8 cellular contexts compared by ENCODE assay signal in the genomic region with DNA sequence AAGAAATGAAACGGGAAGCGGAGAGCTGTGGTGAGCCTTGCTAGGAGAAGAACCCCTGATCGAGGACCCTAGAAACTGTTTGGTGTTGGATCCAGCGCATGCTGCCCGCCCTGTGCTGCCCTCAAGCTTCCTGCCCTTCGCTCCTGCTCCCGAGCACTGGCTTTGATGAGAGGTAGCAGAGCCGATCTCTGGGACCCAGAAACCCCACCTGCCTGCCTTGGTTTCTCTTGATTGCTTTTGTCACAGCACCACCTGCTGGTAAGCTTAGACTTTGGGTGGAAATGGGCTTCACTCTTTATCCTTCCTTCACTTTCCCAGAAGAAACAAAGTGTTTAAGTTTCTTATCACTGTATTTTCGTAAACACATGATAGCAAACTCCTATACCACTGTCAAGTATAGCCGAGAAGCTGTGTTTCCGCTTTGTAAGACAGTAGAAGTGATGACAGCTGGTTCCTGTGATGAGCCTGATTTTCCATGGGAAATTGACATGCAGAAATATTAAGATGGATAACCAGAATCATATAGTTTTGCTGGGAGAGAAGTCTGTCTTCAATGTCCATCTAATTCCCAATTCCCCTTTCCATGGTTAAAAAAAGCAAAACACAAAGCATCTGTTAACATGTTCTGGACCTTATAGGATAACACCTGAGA.
DNase-seq lines count a peak whose midpoint lies in the region; ATAC-seq, FAIRE-seq and TF ChIP-seq lines count a peak whose summit lies in the region.

No MANE protein-coding gene starts in this region.

- H2AK5ac ChIP-seq in H9 (ENCODE audit: insufficient read length, low read length) = no peak overlapping the region

- FAIRE-seq in endothelial cell of umbilical vein (lab: Jason Lieb, UNC) = peak; percentile 90

- no peak overlapping the region for H2BK5ac ChIP-seq in H9 (ENCODE audit: insufficient read length, low read length)

- no peaks in the 10 kb centered on the region for H3K23me2 ChIP-seq in H9 (ENCODE audit: insufficient read length, low read depth, low read length, poor library complexity, severe bottlenecking)

- H3K4me2 ChIP-seq in H9 (ENCODE audit: insufficient read depth, insufficient read length, low read length) (no peak overlapping the region), endothelial cell of umbilical vein (ENCODE audit: insufficient read depth, low read length) (peak overlapping the region; percentile 74)

- H2BK12ac ChIP-seq in H9 (ENCODE audit: insufficient read length, low read depth, low read length) = no peak overlapping the region

- H3K79me2 ChIP-seq in H9 (ENCODE audit: insufficient read depth, low read length) (no peaks in the 10 kb centered on the region), endothelial cell of umbilical vein (ENCODE audit: control insufficient read depth, insufficient read depth, low read length) (no peaks in the 10 kb centered on the region)

- H3K79me1 ChIP-seq in H9 (ENCODE audit: insufficient read depth, low read depth, low read length, poor library complexity, severe bottlenecking) = no peaks in the 10 kb centered on the region

- no peak overlapping the region for H2AFZ ChIP-seq in H9 (ENCODE audit: low read length)
- peak overlapping the region; percentile 85 for H2AFZ ChIP-seq in endothelial cell of umbilical vein (ENCODE audit: low read depth, low read length)

- H3K23ac ChIP-seq in H9 (ENCODE audit: insufficient read length, low read depth, low read length) = no peak overlapping the region

- no peaks in the 10 kb centered on the region for H3K36me3 ChIP-seq in CD8-positive, alpha-beta T cell (ENCODE audit: insufficient read depth, low read length)
- H3K36me3 ChIP-seq in endothelial cell of umbilical vein (ENCODE audit: control insufficient read depth in 2 of 2, extremely low read depth in 1 of 2, insufficient read depth in 2 of 2, low read length in 2 of 2) = peaks cover 0 to 6% of the 10 kb centered on the region in 2 experiments

- TF ChIP-seq CTCF in CD8-positive, alpha-beta T cell (IDR thresholded peaks at IDR 0.05) = peak; percentile 70
- peak; percentile 83 for TF ChIP-seq CTCF in H9 (conservative IDR thresholded peaks at IDR 0.05)
- TF ChIP-seq CTCF in endothelial cell of umbilical vein (IDR thresholded peaks at IDR 0.05; ENCODE audit: extremely low read depth in 1 of 2, insufficient read depth in 1 of 2, low read depth in 1 of 2, low read length in 2 of 2) = peak; percentile 72 to 75

- H2BK15ac ChIP-seq in H9 (ENCODE audit: low read depth, low read length) = no peak overlapping the region

- peak; percentile 65 for ATAC-seq in CD8-positive, alpha-beta T cell

- H3K27me3 ChIP-seq in CD8-positive, alpha-beta T cell (ENCODE audit: insufficient read depth, low read length) = no peaks in the 10 kb centered on the region
- H3K27me3 ChIP-seq in H9 (ENCODE audit: insufficient read depth, low read length) (no peaks in the 10 kb centered on the region), endothelial cell of umbilical vein (ENCODE audit: control insufficient read depth in 2 of 2, insufficient read depth in 2 of 2, low read length in 2 of 2) (no peaks in the 10 kb centered on the region)

- no peaks in the 10 kb centered on the region for H3K9me3 Mint-ChIP-seq in CD8-positive, alpha-beta T cell
- no peaks in the 10 kb centered on the region for H3K9me3 Mint-ChIP-seq in H9

- H3K4me1 Mint-ChIP-seq in CD8-positive, alpha-beta T cell (ENCODE audit: low read depth) = peaks cover 6% of the 10 kb centered on the region
- peaks cover 2 to 11% of the 10 kb centered on the region in 2 experiments for H3K4me1 Mint-ChIP-seq in H9

- no peak overlapping the region for H3K14ac ChIP-seq in H9 (ENCODE audit: insufficient read depth, low read length)

- H3K18ac ChIP-seq in H9 (ENCODE audit: insufficient read length, low read depth, low read length) = no peak overlapping the region

- WGBS in H9 (ENCODE audit: extremely low coverage, insufficient read length, low lambda C conversion rate) = no CpG with 5 or more reads among the region's 11 CpGs

- H3K56ac ChIP-seq in H9 (ENCODE audit: insufficient read length, low read depth, low read length) = no peak overlapping the region

- no peak overlapping the region for H4K5ac ChIP-seq in H9 (ENCODE audit: insufficient read length, low read depth, low read length)

- H3K9me3 ChIP-seq in CD8-positive, alpha-beta T cell (ENCODE audit: low read length) = no peaks in the 10 kb centered on the region
- H3K9me3 ChIP-seq in H9 (ENCODE audit: control insufficient read depth, low read depth, low read length) = no peaks in the 10 kb centered on the region
- H3K9me3 ChIP-seq in endothelial cell of umbilical vein (replicated peaks; ENCODE audit: control insufficient read depth, insufficient read depth, low read length) = no peaks in the 10 kb centered on the region

- H3K9me1 ChIP-seq in endothelial cell of umbilical vein (replicated peaks; ENCODE audit: control insufficient read depth, extremely low read depth, insufficient read depth, low read length) = no peaks in the 10 kb centered on the region

- intact Hi-C loops in CD8-positive, alpha-beta T cell (cut with DNase I, micrococcal nuclease) = loop anchor here (1.0 to 5.0 kb wide), 8 partner anchors 268 to 800 kb away; no protein-coding TSS in a partner anchor
- intact Hi-C loops in endothelial cell of umbilical vein (cut with micrococcal nuclease) = loop anchor here (1.0 kb wide), 5 partner anchors 267 to 799 kb away; a partner anchor contains a TSS

- H4K8ac ChIP-seq in H9 (replicated peaks; ENCODE audit: insufficient read length, low read depth, low read length) = no peak overlapping the region

- no peak overlapping the region for H3K27ac ChIP-seq in CD8-positive, alpha-beta T cell (ENCODE audit: low read depth, low read length)
- H3K27ac ChIP-seq in H9 (ENCODE audit: insufficient read length, low read depth, low read length) = no peak overlapping the region
- no peak overlapping the region for H3K27ac ChIP-seq in endothelial cell of umbilical vein (ENCODE audit: insufficient read depth, low read depth, low read length)

- no peak overlapping the region for H4K91ac ChIP-seq in H9 (ENCODE audit: insufficient read length, low read depth, low read length)

- no peak overlapping the region for H3T11ph ChIP-seq in H9 (ENCODE audit: low read length)

- POLR2A ChIA-PET in CD8-positive, alpha-beta T cell (lab: Charles Lee) = interaction anchor here (0.8 to 2.4 kb wide), 2 partner anchors 267 to 337 kb away, joined by 3 to 10 read pairs; a partner anchor contains a TSS
- POLR2A ChIA-PET in endothelial cell of umbilical vein (lab: Charles Lee) = interaction anchor here (1.4 kb wide), 1 partner anchor 268 kb away, joined by 3 read pairs; a partner anchor contains a TSS

- no peaks in the 10 kb centered on the region for H4K20me1 ChIP-seq in H9 (ENCODE audit: control insufficient read depth, insufficient read depth, insufficient read length)
- no peaks in the 10 kb centered on the region for H4K20me1 ChIP-seq in endothelial cell of umbilical vein (replicated peaks; ENCODE audit: control insufficient read depth, extremely low read depth, insufficient read depth, low read length)

- no peak overlapping the region for H3K9ac ChIP-seq in H9 (ENCODE audit: extremely low read depth, insufficient read length, low read length)
- peak overlapping the region; percentile 13 for H3K9ac ChIP-seq in endothelial cell of umbilical vein (replicated peaks; ENCODE audit: extremely low read depth, insufficient read depth, low read length)

- H3K4me3 ChIP-seq in CD8-positive, alpha-beta T cell (ENCODE audit: low read depth, low read length) = no peak overlapping the region
- no peak overlapping the region for H3K4me3 ChIP-seq in endothelial cell of umbilical vein (replicated peaks in 1 of 3; ENCODE audit: insufficient read depth in 1 of 3, low read depth in 1 of 3, low read length in 3 of 3)

- no peak for TF ChIP-seq POLR2A in endothelial cell of umbilical vein (IDR thresholded peaks at IDR 0.05; ENCODE audit: low read depth, low read length)

- DNase-seq in CD8-positive, alpha-beta T cell = peak; percentile 25 to 71 (median 44)
- DNase-seq in H9 (peak; percentile 84), NCI-H69 (lab: John Stamatoyannopoulos, UW) (peak; percentile 73), endothelial cell of umbilical vein (ENCODE audit: low read depth, low spot score) (peak; percentile 65), mucosa of gallbladder (ENCODE audit: low spot score) (peak; percentile 63), mesenteric fat pad (ENCODE audit: low spot score) (no peak)
- peak; percentile 55 for DNase-seq in activated CD8-positive, alpha-beta memory T cell treated with anti-CD3 and anti-CD28 coated beads, Interleukin-2, amount 50 U/mL, for 4 hours
- DNase-seq in stimulated activated naive CD4-positive, alpha-beta T cell (lab: John Stamatoyannopoulos, UW) = peak; percentile 10 to 65 (median 34)

- H3K4me1 ChIP-seq in CD8-positive, alpha-beta T cell (ENCODE audit: insufficient read depth, low read length) = no peaks in the 10 kb centered on the region
- H3K4me1 ChIP-seq in H9 (ENCODE audit: insufficient read depth, low read length) (no peaks in the 10 kb centered on the region), endothelial cell of umbilical vein (ENCODE audit: control insufficient read depth, extremely low read depth, insufficient read depth, low read length) (peaks cover under 1% of the 10 kb centered on the region)

- H2BK120ac ChIP-seq in H9 (ENCODE audit: low read depth, low read length, poor library complexity, severe bottlenecking) = no peak overlapping the region

- dilution Hi-C loops in endothelial cell of umbilical vein (cut with MboI; ENCODE audit: extremely low pct_ligation_motif_present, low sequenced_read_pairs) = no loop called here

- H3K36me3 Mint-ChIP-seq in CD8-positive, alpha-beta T cell = peaks cover 19% of the 10 kb centered on the region
- peaks cover 5 to 29% (median 26%) of the 10 kb centered on the region in 3 experiments; a peak in 6 of 7 replicates for H3K36me3 Mint-ChIP-seq in H9 (ENCODE audit: insufficient read depth in 1 of 3, low read depth in 3 of 3)

- H3K27me3 Mint-ChIP-seq in CD8-positive, alpha-beta T cell (ENCODE audit: low read depth) = no peaks in the 10 kb centered on the region
- H3K27me3 Mint-ChIP-seq in H9 (ENCODE audit: low read depth) = no peaks in the 10 kb centered on the region

- no peak overlapping the region for H3K27ac Mint-ChIP-seq in CD8-positive, alpha-beta T cell
- H3K27ac Mint-ChIP-seq in H9 = no peak overlapping the region; a peak in 1 of 7 replicates

- no TSS peak for BruUV-seq in endothelial cell of umbilical vein (replicated peaks; lab: Mats Ljungman, UMichigan)

- H3K4ac ChIP-seq in H9 (ENCODE audit: low read depth, low read length) = no peak overlapping the region

- H2BK20ac ChIP-seq in H9 (ENCODE audit: low read depth, low read length, poor library complexity, severe bottlenecking) = no peak overlapping the region

- CTCF ChIA-PET in CD8-positive, alpha-beta T cell (lab: Charles Lee) = interaction anchor here (0.6 to 3.8 kb wide), 25 partner anchors 9 to 795 kb away, joined by 3 to 50 read pairs (median 4); a partner anchor contains a TSS
- CTCF ChIA-PET in endothelial cell of umbilical vein (lab: Charles Lee) = interaction anchor here (0.8 to 4.9 kb wide), 37 partner anchors 9 to 457 kb away, joined by 3 to 106 read pairs (median 5); a partner anchor contains a TSS

- peak overlapping the region; percentile 62 for H3K4me3 Mint-ChIP-seq in CD8-positive, alpha-beta T cell
- no peak overlapping the region for H3K4me3 Mint-ChIP-seq in H9

TF ChIP-seq in endothelial cell of umbilical vein, 7 proteins besides CTCF, POLR2A, EP300 and RAD21 (continues in another document):
- no peak for TF ChIP-seq EZH2 (IDR thresholded peaks at IDR 0.05; ENCODE audit: borderline replicate concordance, low read depth, low read length, severe bottlenecking)
